ENCODE assay signal across 11 cellular contexts in genomic region chr12:52495385-52495784, GRCh38. TPM values are rescaled to one million over a fixed set of nuclear protein-coding genes. Genes with fewer than 3 reads are reported as not detected.
DNase-seq lines count a peak whose midpoint lies in the region; TF ChIP-seq lines count a peak whose summit lies in the region.
"Had no signal": no experiment of that assay in that cellular context is flagged by ENCODE, and none has a peak within 500 bp of the region (broad histone marks: within the 10 kb centered on the region; RNA-seq: fewer than 3 reads in every experiment).

No MANE protein-coding gene starts in this region.

- DNase-seq in GM23248 (peak; percentile 34), NCI-H187 (lab: John Stamatoyannopoulos, UW) (peak; percentile 63 to 78), astrocyte of the hippocampus (ENCODE audit: low read depth, low spot score) (peak; percentile 10), neural progenitor cell (ENCODE audit: low spot score) (peak; percentile 30), DMS53 treated with DMSO at 0.1 percent for 48 hours (lab: John Stamatoyannopoulos, UW; ENCODE audit: unreplicated experiment) (no peak), T-helper 9 cell (no peak)
- no peak for DNase-seq in stimulated activated CD4-positive, alpha-beta T cell treated with anti-CD3 and anti-CD28 coated beads, Interleukin-2, amount 100 ng/mL, for 24 hours
- no peak for DNase-seq in activated CD8-positive, alpha-beta memory T cell treated with anti-CD3 and anti-CD28 coated beads, Interleukin-2, amount 50 U/mL, for 48 hours
- DNase-seq: pancreas had no signal

- in situ Hi-C loops in GM23248 (cut with MboI), result no loop called here

- H3K36me3 ChIP-seq in GM23248 (ENCODE audit: low read depth) (no peaks in the 10 kb centered on the region), neural progenitor cell (no peaks in the 10 kb centered on the region)
- H3K36me3 ChIP-seq: pancreas had no signal

- no peak for TF ChIP-seq CTCF in neural progenitor cell (IDR thresholded peaks at IDR 0.05)

- H3K4me3 Mint-ChIP-seq in neural progenitor cell, result no peak overlapping the region

- H3K4me2 ChIP-seq in GM23248 (ENCODE audit: unreplicated experiment) (peak overlapping the region; percentile 80), neural progenitor cell (no peak overlapping the region)

- H3K9me2 ChIP-seq in GM23248 (ENCODE audit: insufficient read depth), result no peaks in the 10 kb centered on the region

- no peaks in the 10 kb centered on the region for H3K27me3 Mint-ChIP-seq in neural progenitor cell (ENCODE audit: insufficient read depth, low read depth)

- no peaks in the 10 kb centered on the region for H3K9me3 ChIP-seq in GM23248 (ENCODE audit: low read depth)
- no peaks in the 10 kb centered on the region for H3K9me3 ChIP-seq in neural progenitor cell (ENCODE audit: low read depth)
- H3K9me3 ChIP-seq: pancreas had no signal

- H3K27me3 ChIP-seq in GM23248 (replicated peaks; ENCODE audit: insufficient read depth) (peaks cover 11% of the 10 kb centered on the region), neural progenitor cell (no peaks in the 10 kb centered on the region)
- H3K27me3 ChIP-seq: pancreas had no signal

- no peaks in the 10 kb centered on the region for H3K36me3 Mint-ChIP-seq in neural progenitor cell

- H3K4me3 ChIP-seq in GM23248 (no peak overlapping the region), neural progenitor cell (no peak overlapping the region)
- H3K4me3 ChIP-seq: GM12878, pancreas had no signal

- peak overlapping the region; percentile 93 for H3K27ac ChIP-seq in GM23248
- no peak overlapping the region for H3K27ac ChIP-seq in neural progenitor cell
- H3K27ac ChIP-seq: pancreas had no signal

- H3K79me2 ChIP-seq in GM23248 (ENCODE audit: insufficient read depth), result no peaks in the 10 kb centered on the region
- H3K79me2 ChIP-seq in neural progenitor cell (ENCODE audit: low read depth), result no peaks in the 10 kb centered on the region

- H3K9me3 Mint-ChIP-seq in neural progenitor cell, result no peaks in the 10 kb centered on the region

- no peak overlapping the region for H3K27ac Mint-ChIP-seq in neural progenitor cell

- H3K9ac ChIP-seq in GM23248 (peak overlapping the region; percentile 73; the same call in 1 of the 2 replicates), neural progenitor cell (no peak overlapping the region)

- H3K4me1 ChIP-seq in GM23248 (ENCODE audit: insufficient read depth) (peaks cover 58% of the 10 kb centered on the region), neural progenitor cell (peaks cover 18% of the 10 kb centered on the region)
- H3K4me1 ChIP-seq: pancreas had no signal

- H3F3A ChIP-seq in GM23248 (ENCODE audit: insufficient read depth) (peaks cover 42% of the 10 kb centered on the region), neural progenitor cell (ENCODE audit: low read depth) (peaks cover 13% of the 10 kb centered on the region)

- H4K20me1 ChIP-seq in GM23248 (ENCODE audit: insufficient read depth), result no peaks in the 10 kb centered on the region
- no peaks in the 10 kb centered on the region for H4K20me1 ChIP-seq in neural progenitor cell (ENCODE audit: low read depth)

- H3K4me1 Mint-ChIP-seq in neural progenitor cell, result peaks cover 21% of the 10 kb centered on the region

- H2AFZ ChIP-seq in GM23248, result no peak overlapping the region
- H2AFZ ChIP-seq in neural progenitor cell (replicated peaks), result no peak overlapping the region

- WGBS in GM23248 (ENCODE audit: low coverage in 1 of 2, low lambda C conversion rate in 2 of 2, missing lambda C conversion rate in 2 of 2), 2 experiments, result 67 to 69% methylated on average over 3 of the region's 3 CpGs

RNA-seq across cellular contexts. Expression of gene KRT6A, which starts 2.3 kb away (rescaled TPM):
- not detected in 2 replicates for total RNA-seq in GM23248 (2014; rRNA removed; shearing (Covaris generic))
- polyA plus RNA-seq in GM23248 (2016; fragmentation: Nextera tagmentation; extraction: Ambion mirVana), result not detected in 2 replicates
- not detected in 2 replicates for total RNA-seq in neural progenitor cell (ENCODE audit: low replicate concordance)
- total RNA-seq: fibroblast of lung, GM12878 had no signal

RNA-seq across cellular contexts. Expression of gene KRT6C, which starts 21.8 kb away (rescaled TPM):
- not detected in 2 replicates for total RNA-seq in GM23248 (2014; rRNA removed; shearing (Covaris generic))
- not detected in 2 replicates for polyA plus RNA-seq in GM23248 (2016; fragmentation: Nextera tagmentation; extraction: Ambion mirVana)
- not detected in 2 replicates for total RNA-seq in neural progenitor cell (ENCODE audit: low replicate concordance)
- total RNA-seq: fibroblast of lung, GM12878, pancreas had no signal
- polyA plus RNA-seq: fibroblast of lung, GM12878, pancreas had no signal

RNA-seq across cellular contexts. Expression of gene KRT5, which starts 24.8 kb away (rescaled TPM):
- total RNA-seq in GM23248 (2014; rRNA removed; shearing (Covaris generic)), result not detected in 2 replicates
- not detected in 2 replicates for polyA plus RNA-seq in GM23248 (2016; fragmentation: Nextera tagmentation; extraction: Ambion mirVana)
- total RNA-seq in neural progenitor cell (ENCODE audit: low replicate concordance), result not detected in 2 replicates
- total RNA-seq: fibroblast of lung, GM12878 had no signal

RNA-seq across cellular contexts. Expression of gene KRT6B, which starts 43.4 kb away (rescaled TPM):
- total RNA-seq in GM23248 (2014; rRNA removed; shearing (Covaris generic)), result not detected in 2 replicates
- not detected in 2 replicates for polyA plus RNA-seq in GM23248 (2016; fragmentation: Nextera tagmentation; extraction: Ambion mirVana)
- not detected in 2 replicates for total RNA-seq in neural progenitor cell (ENCODE audit: low replicate concordance)
- total RNA-seq: fibroblast of lung, GM12878 had no signal

RNA-seq across cellular contexts. Expression of gene KRT71, which starts 57.6 kb away (rescaled TPM):
- total RNA-seq in GM23248 (2014; rRNA removed; shearing (Covaris generic)), result not detected in 2 replicates
- polyA plus RNA-seq in GM23248 (2016; fragmentation: Nextera tagmentation; extraction: Ambion mirVana), result not detected in 2 replicates
- not detected in 2 replicates for total RNA-seq in neural progenitor cell (ENCODE audit: low replicate concordance)
- total RNA-seq: fibroblast of lung, GM12878, pancreas had no signal
- polyA plus RNA-seq: fibroblast of lung, GM12878, pancreas had no signal

Comparison
In these comparisons a context has a peak if more than half of its experiments do, and no peak if none do; other contexts are left out.
1. DNase-seq: peak in GM23248 (single experiment), NCI-H187 (2 of 2), astrocyte of the hippocampus (single experiment) and neural progenitor cell (single experiment); none in stimulated activated CD4-positive, alpha-beta T cell treated with anti-CD3 and anti-CD28 coated beads, Interleukin-2, amount 100 ng/mL, for 24 hours (0 of 2), DMS53 treated with DMSO at 0.1 percent for 48 hours (single experiment), T-helper 9 cell (single experiment) and activated CD8-positive, alpha-beta memory T cell treated with anti-CD3 and anti-CD28 coated beads, Interleukin-2, amount 50 U/mL, for 48 hours (single experiment).